In genomic region chr11:65903715-65904114, GRCh38 we compare ENCODE assay signal across 23 cellular contexts. TPM values are rescaled to one million over a fixed set of nuclear protein-coding genes. Genes with fewer than 3 reads are reported as not detected.
DNase-seq lines count a peak whose midpoint lies in the region; ATAC-seq and TF ChIP-seq lines count a peak whose summit lies in the region.
"Had no signal": no experiment of that assay in that cellular context is flagged by ENCODE, and none has a peak within 500 bp of the region (broad histone marks: within the 10 kb centered on the region; RNA-seq: fewer than 3 reads in every experiment).

No MANE protein-coding gene starts in this region.

- H3K4me1 ChIP-seq in BLaER1 (peaks cover 39% of the 10 kb centered on the region), HUES6 (ENCODE audit: control insufficient read depth, insufficient read depth, low read length) (peaks cover 11% of the 10 kb centered on the region; the same call in 1 of the 2 replicates), mesenchymal stem cell (ENCODE audit: control insufficient read depth, insufficient read depth, low read depth, low read length) (peaks cover 24% of the 10 kb centered on the region), heart right ventricle (peaks cover 6 to 21% (median 13%) of the 10 kb centered on the region in 9 donors)
- H3K4me1 ChIP-seq: prostate gland had no signal

- H3K4me1 Mint-ChIP-seq in T-helper 17 cell: peaks cover 1% of the 10 kb centered on the region

- H3K23ac ChIP-seq in mesenchymal stem cell (ENCODE audit: low read length in 2 of 2): no peak overlapping the region

- peaks cover 2% of the 10 kb centered on the region for H3K79me1 ChIP-seq in mesenchymal stem cell (replicated peaks; ENCODE audit: low read length, poor library complexity, severe bottlenecking)

- peak overlapping the region; percentile 53 to 72 for H3K4ac ChIP-seq in mesenchymal stem cell (ENCODE audit: low read depth in 1 of 2, low read length in 2 of 2)

- no peak for TF ChIP-seq CTCF in heart right ventricle (IDR thresholded peaks at IDR 0.05)

- H3K4me3 Mint-ChIP-seq in T-helper 17 cell: no peak overlapping the region
- H3K4me3 Mint-ChIP-seq: activated CD8-positive, alpha-beta T cell treated with anti-CD3 and anti-CD28 coated beads, Interleukin-2, amount 10 ng/mL, durations not matched to agents 7 days and 5 days; neural progenitor cell had no signal

- H3K27ac ChIP-seq in BLaER1 (no peak overlapping the region), HUES6 (ENCODE audit: low read depth, low read length) (no peak overlapping the region), mesenchymal stem cell (ENCODE audit: low read length, poor library complexity, severe bottlenecking) (peak overlapping the region; percentile 88), heart right ventricle (no peak overlapping the region)
- H3K27ac ChIP-seq: cardiac muscle cell, neural progenitor cell, prostate gland had no signal

- H3K18ac ChIP-seq in mesenchymal stem cell (ENCODE audit: low read depth in 1 of 2, low read length in 2 of 2): peak overlapping the region; percentile 67 to 74

- ATAC-seq in T-helper 17 cell (no peak), GM18861 (IDR thresholded peaks at IDR 0.05; ENCODE audit: unreplicated experiment) (no peak), heart right ventricle (no peak), GM21526 (IDR thresholded peaks at IDR 0.05; ENCODE audit: low FRiP score, unreplicated experiment) (no peak)
- ATAC-seq: activated CD8-positive, alpha-beta T cell treated with anti-CD3 and anti-CD28 coated beads, Interleukin-2, amount 10 ng/mL, durations not matched to agents 7 days and 5 days had no signal

- peak overlapping the region; percentile 82 for H3K27ac Mint-ChIP-seq in T-helper 17 cell
- H3K27ac Mint-ChIP-seq: activated CD8-positive, alpha-beta T cell treated with anti-CD3 and anti-CD28 coated beads, Interleukin-2, amount 10 ng/mL, durations not matched to agents 7 days and 5 days; neural progenitor cell had no signal

- peak overlapping the region; percentile 37 to 93 for H2BK12ac ChIP-seq in mesenchymal stem cell (ENCODE audit: low read length in 2 of 2)

- no peaks in the 10 kb centered on the region for H4K20me1 ChIP-seq in BLaER1

- H3K4me3 ChIP-seq in BLaER1 (no peak overlapping the region), HUES6 (ENCODE audit: low read depth, low read length) (peak overlapping the region; percentile 1; the same call in 1 of the 2 replicates), mesenchymal stem cell (ENCODE audit: insufficient read depth in 1 of 2, low read depth in 1 of 2, low read length in 2 of 2) (peak overlapping the region in 1 of 2 experiments; percentile 69), heart right ventricle (no peak overlapping the region)
- H3K4me3 ChIP-seq: cardiac muscle cell, MG63, neural progenitor cell, prostate gland had no signal

- no peak for DNase-seq in T-helper 17 cell
- DNase-seq in mesenchymal stem cell: no peak
- no peak for DNase-seq in heart right ventricle
- no peak for DNase-seq in DMS79 treated with DMSO at 0.1 percent for 48 hours (lab: John Stamatoyannopoulos, UW)
- DNase-seq: activated CD4-positive, alpha-beta T cell treated with anti-CD3 and anti-CD28 coated beads for 1 hour; activated CD8-positive, alpha-beta T cell treated with anti-CD3 and anti-CD28 coated beads, Interleukin-2, amount 10 ng/mL, durations not matched to agents 7 days and 5 days; activated T-cell treated with anti-CD3 and anti-CD28 coated beads, Interleukin-2, amount 50 U/mL, for 1 hour; amygdala; CD4-positive, CD25-positive, alpha-beta regulatory T cell; DMS53; GF-D8; NCI-H446 treated with DMSO at 0.1 percent for 48 hours; stimulated activated CD4-positive, alpha-beta T cell treated with anti-CD3 and anti-CD28 coated beads, Interleukin-1b, Interleukin-23, amount 100 ng/mL, for 48 hours had no signal

- H2AFZ ChIP-seq in mesenchymal stem cell (ENCODE audit: low read depth, low read length): no peak overlapping the region
- H2AFZ ChIP-seq: neural progenitor cell had no signal

- no peak overlapping the region for H3K14ac ChIP-seq in mesenchymal stem cell (ENCODE audit: low read length in 2 of 2)

- H2BK15ac ChIP-seq in mesenchymal stem cell (ENCODE audit: low read depth, poor library complexity, severe bottlenecking): no peak overlapping the region

- no peak overlapping the region for H2BK120ac ChIP-seq in mesenchymal stem cell (ENCODE audit: low read depth, low read length)

- intact Hi-C loops in heart right ventricle (cut with DNase I): no loop called here

- no peak overlapping the region for H3K9ac ChIP-seq in BLaER1
- peak overlapping the region; percentile 36 for H3K9ac ChIP-seq in HUES6 (ENCODE audit: low read length)
- H3K9ac ChIP-seq in mesenchymal stem cell (ENCODE audit: low read length): peak overlapping the region; percentile 78
- H3K9ac ChIP-seq: neural progenitor cell had no signal

- peak overlapping the region; percentile 51 for H4K8ac ChIP-seq in mesenchymal stem cell (ENCODE audit: low read length)

- H3K36me3 ChIP-seq in BLaER1 (no peaks in the 10 kb centered on the region), HUES6 (ENCODE audit: control insufficient read depth, insufficient read depth, low read length) (no peaks in the 10 kb centered on the region), mesenchymal stem cell (ENCODE audit: control insufficient read depth in 1 of 2, insufficient read depth in 2 of 2, low read depth in 1 of 2, low read length in 2 of 2) (no peaks in the 10 kb centered on the region), heart right ventricle (no peaks in the 10 kb centered on the region)
- H3K36me3 ChIP-seq: cardiac muscle cell, neural progenitor cell, prostate gland had no signal

- peak overlapping the region; percentile 21 for H2BK5ac ChIP-seq in mesenchymal stem cell (ENCODE audit: low read depth, low read length, poor library complexity, severe bottlenecking)

- H3K36me3 Mint-ChIP-seq in T-helper 17 cell (ENCODE audit: low read depth): no peaks in the 10 kb centered on the region
- H3K36me3 Mint-ChIP-seq: CD4-positive, CD25-positive, alpha-beta regulatory T cell; neural progenitor cell had no signal

- H3K9me3 ChIP-seq in BLaER1 (no peaks in the 10 kb centered on the region), HUES6 (ENCODE audit: control insufficient read depth, insufficient read depth, low read depth, low read length) (no peaks in the 10 kb centered on the region), T-helper 17 cell (ENCODE audit: control insufficient read depth, low read length, poor library complexity, severe bottlenecking) (no peaks in the 10 kb centered on the region), mesenchymal stem cell (ENCODE audit: control insufficient read depth, low read length) (no peaks in the 10 kb centered on the region), heart right ventricle (no peaks in the 10 kb centered on the region)
- H3K9me3 ChIP-seq: MG63, prostate gland had no signal

- peak overlapping the region; percentile 15 for H2AK5ac ChIP-seq in mesenchymal stem cell (ENCODE audit: low read length, severe bottlenecking)

- peaks cover 4% of the 10 kb centered on the region for H3K27me3 Mint-ChIP-seq in T-helper 17 cell

- peaks cover 36% of the 10 kb centered on the region for H3K27me3 ChIP-seq in BLaER1
- H3K27me3 ChIP-seq in HUES6 (ENCODE audit: control insufficient read depth, insufficient read depth, low read length): peaks cover 46% of the 10 kb centered on the region
- no peaks in the 10 kb centered on the region for H3K27me3 ChIP-seq in mesenchymal stem cell (ENCODE audit: control insufficient read depth in 1 of 2, insufficient read depth in 1 of 2, low read length in 2 of 2)
- peaks cover 0 to 9% (median 4%) of the 10 kb centered on the region in 7 donors for H3K27me3 ChIP-seq in heart right ventricle
- H3K27me3 ChIP-seq: MG63 had no signal

- WGBS in mesenchymal stem cell: 74% methylated on average over 8 of the region's 8 CpGs
- WGBS in heart right ventricle, 2 donors: 81 to 88% methylated on average over 8 of the region's 8 CpGs

- H4K91ac ChIP-seq in mesenchymal stem cell (ENCODE audit: low read length): peak overlapping the region; percentile 91

- H3K4me2 ChIP-seq in BLaER1 (peak overlapping the region; percentile 72; the same call in 1 of the 2 replicates), mesenchymal stem cell (ENCODE audit: low read length, poor library complexity, severe bottlenecking) (no peak overlapping the region)
- H3K4me2 ChIP-seq: neural progenitor cell had no signal

RNA-seq across cellular contexts. Expression of gene FOSL1, which starts 3.5 kb away (rescaled TPM):
- 1 to 10 TPM; 3.7 to 8.5 TPM for total RNA-seq in T-helper 17 cell
- 40.2 TPM for polyA plus RNA-seq in mesenchymal stem cell (2013, experiment 1 of 2)
- polyA plus RNA-seq in mesenchymal stem cell (2013, experiment 2 of 2): 38.9 TPM
- total RNA-seq in heart right ventricle: 1 to 10 TPM in 6 of 10 donors, under 1 TPM in 2, not detected in 2; 0.31 to 8.1 (median 2.6) TPM
- polyA plus RNA-seq in heart right ventricle: 10 to 100 TPM in 1 of 2 donors, 1 to 10 TPM in 1; 2.0 to 32.8 TPM
- total RNA-seq: skeletal muscle tissue, temporal lobe had no signal
- polyA plus RNA-seq: CD4-positive, CD25-positive, alpha-beta regulatory T cell had no signal

RNA-seq across cellular contexts. Expression of gene CCDC85B, which starts 13.2 kb away (rescaled TPM):
- 10 to 100 TPM; 27.4 to 28.0 TPM for total RNA-seq in T-helper 17 cell
- 16.4 TPM for polyA plus RNA-seq in mesenchymal stem cell (2013, experiment 1 of 2)
- polyA plus RNA-seq in mesenchymal stem cell (2013, experiment 2 of 2): 16.3 TPM
- 10 to 100 TPM; 22.1 to 48.9 (median 34.4) TPM for total RNA-seq in heart right ventricle
- 10 to 100 TPM; 66.3 to 69.4 TPM for polyA plus RNA-seq in heart right ventricle

RNA-seq across cellular contexts. Expression of gene C11orf68, which starts 15.1 kb away (rescaled TPM):
- total RNA-seq in T-helper 17 cell (10 to 100 TPM; 14.1 to 18.1 TPM), heart right ventricle (10 to 100 TPM; 35.7 to 49.2 (median 40.9) TPM)
- polyA plus RNA-seq in mesenchymal stem cell (2013, experiment 1 of 2): 38.9 TPM
- 38.2 TPM for polyA plus RNA-seq in mesenchymal stem cell (2013, experiment 2 of 2)
- polyA plus RNA-seq in heart right ventricle: 10 to 100 TPM; 38.2 to 44.7 TPM

RNA-seq across cellular contexts. Expression of gene FIBP, which starts 15.4 kb away (rescaled TPM):
- total RNA-seq in T-helper 17 cell (10 to 100 TPM; 27.7 to 30.4 TPM), heart right ventricle (10 to 100 TPM; 46.3 to 63.2 (median 49.9) TPM)
- 105 TPM for polyA plus RNA-seq in mesenchymal stem cell (2013, experiment 1 of 2)
- polyA plus RNA-seq in mesenchymal stem cell (2013, experiment 2 of 2): 106 TPM
- 10 to 100 TPM; 44.0 to 88.4 TPM for polyA plus RNA-seq in heart right ventricle

RNA-seq across cellular contexts. Expression of gene DRAP1, which starts 15.5 kb away (rescaled TPM):
- total RNA-seq in T-helper 17 cell (10 to 100 TPM; 63.1 to 65.7 TPM), heart right ventricle (100 to 1,000 TPM in 3 of 10 donors, 10 to 100 TPM in 7; 69.4 to 115 (median 93.8) TPM)
- polyA plus RNA-seq in mesenchymal stem cell (2013, experiment 1 of 2): 177 TPM
- polyA plus RNA-seq in mesenchymal stem cell (2013, experiment 2 of 2): 180 TPM
- 100 to 1,000 TPM; 177 to 210 TPM for polyA plus RNA-seq in heart right ventricle
